ENCODE assay signal across 8 cellular contexts in the genomic region with DNA sequence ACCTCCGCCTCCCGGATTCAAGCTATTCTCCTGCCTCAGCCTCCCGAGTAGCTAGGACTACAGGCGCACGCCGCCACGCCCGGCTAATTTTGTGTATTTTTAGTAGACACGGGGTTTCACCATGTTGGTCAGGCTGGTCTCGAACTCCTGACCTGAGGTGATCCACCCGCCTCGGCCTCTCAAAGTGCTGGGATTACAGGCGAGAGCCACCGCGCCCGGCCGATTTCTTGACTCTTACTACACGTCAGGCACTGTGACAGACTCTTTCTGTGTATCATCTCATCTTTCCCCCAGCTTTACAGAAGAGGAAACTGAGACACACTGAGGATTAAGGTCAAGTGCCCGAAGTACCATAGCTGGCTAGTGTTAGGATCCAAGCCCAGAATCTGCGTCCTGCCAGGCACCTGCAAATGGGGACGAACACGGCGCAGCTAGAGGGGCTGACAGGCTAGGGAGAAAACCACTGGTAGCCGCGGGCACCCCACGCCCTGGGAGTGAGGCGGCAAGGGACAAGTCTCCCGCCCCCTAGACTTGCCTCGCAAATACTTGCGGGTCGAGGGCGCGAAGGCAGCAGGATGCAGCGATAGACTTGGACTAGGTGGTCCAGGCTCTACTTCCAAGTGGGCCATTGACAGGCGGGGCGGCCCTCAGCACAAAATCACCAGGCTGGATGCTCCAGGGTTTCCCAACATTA. TPM values are rescaled to one million over a fixed set of nuclear protein-coding genes. Genes with fewer than 3 reads are reported as not detected.
A peak's percentile ranks its signal among the peaks of the same experiment; 100 is the strongest.
DNase-seq lines count a peak whose midpoint lies in the region; ATAC-seq and TF ChIP-seq lines count a peak whose summit lies in the region.

No MANE protein-coding gene starts in this region.

- peak overlapping the region; percentile 83 for H3K4me3 Mint-ChIP-seq in activated naive CD4-positive, alpha-beta T cell treated with anti-CD3 and anti-CD28 coated beads for 36 hours

- H3K27ac ChIP-seq in angular gyrus (ENCODE audit: low read depth, low read length), result peak overlapping the region; percentile 91
- H3K27ac ChIP-seq in liver (ENCODE audit: low read depth in 1 of 2, low read length in 2 of 2), result peak overlapping the region; percentile 63 to 91
- peak overlapping the region; percentile 80 to 96 (median 90) for H3K27ac ChIP-seq in thyroid gland

- peaks cover 73% of the 10 kb centered on the region for H3K4me1 Mint-ChIP-seq in activated naive CD4-positive, alpha-beta T cell treated with anti-CD3 and anti-CD28 coated beads for 36 hours (ENCODE audit: low read depth)

- no peaks in the 10 kb centered on the region for H3K9me3 Mint-ChIP-seq in activated naive CD4-positive, alpha-beta T cell treated with anti-CD3 and anti-CD28 coated beads for 36 hours

- TF ChIP-seq CTCF in liver (IDR thresholded peaks at IDR 0.05; ENCODE audit: low read depth, low read length, missing input control), result no peak
- TF ChIP-seq CTCF in thyroid gland (IDR thresholded peaks at IDR 0.05), result no peak

- intact Hi-C loops in activated naive CD4-positive, alpha-beta T cell treated with anti-CD3 and anti-CD28 coated beads for 36 hours (cut with micrococcal nuclease), result loop anchor here (5.0 to 10.0 kb wide), 4 partner anchors 344 to 1123 kb away; a partner anchor contains a TSS
- intact Hi-C loops in thyroid gland (cut with DNase I), result no loop called here

- H3K4me1 ChIP-seq in liver (ENCODE audit: control insufficient read depth in 4 of 4, insufficient read depth in 4 of 4, low read length in 3 of 4) (peaks cover 1 to 50% (median 29%) of the 10 kb centered on the region in 4 donors), thyroid gland (peaks cover 46 to 69% of the 10 kb centered on the region in 2 donors)

- peaks cover 18% of the 10 kb centered on the region for H3K36me3 Mint-ChIP-seq in activated naive CD4-positive, alpha-beta T cell treated with anti-CD3 and anti-CD28 coated beads for 36 hours (ENCODE audit: low read depth)

- no peaks in the 10 kb centered on the region for H3K27me3 Mint-ChIP-seq in activated naive CD4-positive, alpha-beta T cell treated with anti-CD3 and anti-CD28 coated beads for 36 hours (ENCODE audit: low read depth)

- WGBS in liver, result 58% methylated on average over 36 of the region's 36 CpGs
- 48 to 54% methylated on average over 34 to 36 of the region's 36 CpGs for WGBS in thyroid gland, 2 donors

- H3K36me3 ChIP-seq in liver (ENCODE audit: control insufficient read depth in 4 of 4, insufficient read depth in 3 of 4, low read depth in 1 of 4, low read length in 3 of 4), result peaks cover 0 to 6% (median 4%) of the 10 kb centered on the region in 4 donors
- peaks cover 0 to under 1% of the 10 kb centered on the region in 2 donors for H3K36me3 ChIP-seq in thyroid gland

- no peak for TF ChIP-seq POLR2A in thyroid gland (IDR thresholded peaks at IDR 0.05)

- no peaks in the 10 kb centered on the region for H3K27me3 ChIP-seq in liver (ENCODE audit: control insufficient read depth in 4 of 4, insufficient read depth in 4 of 4, low read length in 3 of 4)
- H3K27me3 ChIP-seq in thyroid gland, result no peaks in the 10 kb centered on the region

- CTCF ChIA-PET in activated naive CD4-positive, alpha-beta T cell treated with anti-CD3 and anti-CD28 coated beads for 36 hours (lab: Charles Lee), result interaction anchor here (0.6 to 13.3 kb wide), 9 partner anchors 10 to 400 kb away, joined by 3 to 296 read pairs (median 6); a partner anchor contains a TSS

- TF ChIP-seq RAD21 in liver (IDR thresholded peaks at IDR 0.05), result no peak

- H3K4me3 ChIP-seq in liver (ENCODE audit: low read depth in 1 of 3, low read length in 3 of 3) (peak overlapping the region; percentile 50 to 76 (median 70)), thyroid gland (replicated peaks in 1 of 3) (peak overlapping the region in 2 of 3 donors; percentile 79 to 85)

- DNase-seq in activated naive CD4-positive, alpha-beta T cell treated with anti-CD3 and anti-CD28 coated beads for 36 hours, result peak; percentile 39
- DNase-seq in activated naive CD4-positive, alpha-beta T cell treated with Interleukin-2 at 50 U/mL for 16 hours, result no peak
- DNase-seq in thyroid gland (peak; percentile 51 to 55), D341Med (ENCODE audit: low spot score) (no peak)

- peak overlapping the region; percentile 88 for H3K27ac Mint-ChIP-seq in activated naive CD4-positive, alpha-beta T cell treated with anti-CD3 and anti-CD28 coated beads for 36 hours

- H3K9ac ChIP-seq in liver (ENCODE audit: low read depth in 1 of 2, low read length in 2 of 2), result no peak overlapping the region

- H3K9me3 ChIP-seq in liver (ENCODE audit: control insufficient read depth in 4 of 4, low read length in 3 of 4) (no peaks in the 10 kb centered on the region), thyroid gland (no peaks in the 10 kb centered on the region)

- ATAC-seq in HG02763 (IDR thresholded peaks at IDR 0.05; ENCODE audit: unreplicated experiment), result no peak
- ATAC-seq in HG03457 (IDR thresholded peaks at IDR 0.05; ENCODE audit: unreplicated experiment), result no peak

TF ChIP-seq in liver, 16 proteins besides CTCF, POLR2A, EP300 and RAD21:
- TF ChIP-seq HNF4G (IDR thresholded peaks at IDR 0.05), result no peak
- TF ChIP-seq, protein P1, sequence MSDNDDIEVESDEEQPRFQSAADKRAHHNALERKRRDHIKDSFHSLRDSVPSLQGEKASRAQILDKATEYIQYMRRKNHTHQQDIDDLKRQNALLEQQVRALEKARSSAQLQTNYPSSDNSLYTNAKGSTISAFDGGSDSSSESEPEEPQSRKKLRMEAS (IDR thresholded peaks at IDR 0.05), result peak; percentile 1

RNA-seq across cellular contexts. Expression of a gene that starts 1.1 kb away (rescaled TPM):
- total RNA-seq in activated naive CD4-positive, alpha-beta T cell treated with anti-CD3 and anti-CD28 coated beads for 36 hours, result 10 to 100 TPM; 67.3 to 68.5 TPM
- total RNA-seq in liver, result 10 to 100 TPM in 1 of 2 donors, 1 to 10 TPM in 1; 9.0 to 11.3 TPM
- polyA plus RNA-seq in liver, result 1 to 10 TPM; 3.9 to 5.9 TPM
- total RNA-seq in thyroid gland, result 100 to 1,000 TPM in 1 of 4 donors, 10 to 100 TPM in 3; 52.0 to 131 (median 72.2) TPM

Comparison
In these comparisons a context has a peak if more than half of its experiments do, and no peak if none do; other contexts are left out.
1. DNase-seq: peak in activated naive CD4-positive, alpha-beta T cell treated with anti-CD3 and anti-CD28 coated beads for 36 hours (single experiment) and thyroid gland (2 of 2); none in activated naive CD4-positive, alpha-beta T cell treated with Interleukin-2 at 50 U/mL for 16 hours (single experiment) and D341Med (single experiment).
2. RNA of a gene that starts 1.1 kb away (total RNA-seq): 52.0 to 131 TPM in thyroid gland and 67.3 to 68.5 TPM in activated naive CD4-positive, alpha-beta T cell treated with anti-CD3 and anti-CD28 coated beads for 36 hours; 9.0 to 11.3 TPM in liver; every median in the first group is over 4 times any median in the second.
3. Peak in every context shown above with its lines, with median percentiles within 50 percentile points of each other: H3K27ac ChIP-seq.